ENCODE assay signal across 10 cellular contexts in the genomic region with DNA sequence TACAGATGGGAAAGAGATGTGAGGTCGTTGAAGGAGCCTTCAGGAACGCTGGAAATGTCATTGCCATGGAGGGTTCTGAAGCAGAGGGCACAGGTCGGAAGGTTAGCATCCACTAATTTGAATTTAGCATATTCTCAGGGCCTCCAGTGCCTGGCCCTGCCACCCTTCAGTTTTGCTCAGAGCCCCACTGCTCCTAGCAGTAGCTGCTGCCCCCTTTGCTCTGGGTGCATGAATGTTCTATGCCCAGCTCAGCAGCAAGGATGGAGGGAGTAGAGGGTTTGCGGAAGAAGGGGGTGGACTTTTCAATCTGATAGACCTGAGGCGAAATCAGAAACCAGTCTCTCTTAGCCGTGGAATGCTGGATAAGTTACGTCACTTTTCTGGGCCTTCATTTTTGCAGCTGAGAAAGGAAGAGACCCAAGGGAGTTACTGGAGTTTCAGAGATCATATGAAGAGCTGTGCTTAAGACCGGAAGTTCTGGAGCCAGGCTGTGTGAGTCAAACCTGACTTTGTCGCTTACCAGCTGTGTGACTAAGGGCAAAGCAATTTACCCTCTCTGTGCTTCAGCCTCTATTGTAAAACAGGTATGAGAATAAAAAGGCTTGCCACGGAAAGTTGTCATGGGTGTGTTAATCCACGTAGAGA.
DNase-seq lines count a peak whose midpoint lies in the region; ATAC-seq and TF ChIP-seq lines count a peak whose summit lies in the region.
"Had no signal": no experiment of that assay in that cellular context is flagged by ENCODE, and none has a peak within 500 bp of the region (broad histone marks: within the 10 kb centered on the region; RNA-seq: fewer than 3 reads in every experiment).

No MANE protein-coding gene starts in this region.

- H3K4me1 Mint-ChIP-seq in stimulated activated naive B cell treated with anti-CD40 and anti-IgM and Interleukin-4, amounts not matched to agents 10 μg/mL and 1 μg/mL and 100 μg/mL, for 72 hours: no peaks in the 10 kb centered on the region

- DNase-seq in AG08395 (ENCODE audit: low spot score) (peak; percentile 94), brain pericyte (ENCODE audit: low read depth, low spot score) (peak; percentile 60), kidney glomerular epithelial cell (lab: John Stamatoyannopoulos, UW) (peak; percentile 92), HEK293T (ENCODE audit: extremely low spot score) (no peak)
- no peak for DNase-seq in stimulated activated naive B cell treated with anti-CD40 and anti-IgM and Interleukin-4, amounts not matched to agents 10 μg/mL and 1 μg/mL and 100 μg/mL, for 72 hours
- DNase-seq in activated CD4-positive, CD25-positive, alpha-beta regulatory T cell treated with anti-CD3 and anti-CD28 coated beads, Interleukin-2, amount 50 U/mL, for 72 hours: no peak
- DNase-seq: DND-41, NCI-H187 treated with DMSO at 0.1 percent for 48 hours had no signal

- no peaks in the 10 kb centered on the region for H3K9me3 Mint-ChIP-seq in stimulated activated naive B cell treated with anti-CD40 and anti-IgM and Interleukin-4, amounts not matched to agents 10 μg/mL and 1 μg/mL and 100 μg/mL, for 72 hours

- no peaks in the 10 kb centered on the region for H3K36me3 Mint-ChIP-seq in stimulated activated naive B cell treated with anti-CD40 and anti-IgM and Interleukin-4, amounts not matched to agents 10 μg/mL and 1 μg/mL and 100 μg/mL, for 72 hours

- POLR2A ChIA-PET in HEK293T (lab: Yijun Ruan, JAX): no interaction called here

- no peaks in the 10 kb centered on the region for H3K27me3 Mint-ChIP-seq in stimulated activated naive B cell treated with anti-CD40 and anti-IgM and Interleukin-4, amounts not matched to agents 10 μg/mL and 1 μg/mL and 100 μg/mL, for 72 hours

- ATAC-seq in HG03469 (IDR thresholded peaks at IDR 0.05; ENCODE audit: unreplicated experiment) (peak; percentile 40), GM18909 (IDR thresholded peaks at IDR 0.05; ENCODE audit: poor library complexity, unreplicated experiment) (no peak)
- no peak for ATAC-seq in stimulated activated naive B cell treated with anti-CD40 and anti-IgM and Interleukin-4, amounts not matched to agents 10 μg/mL and 1 μg/mL and 100 μg/mL, for 72 hours (replicated peaks)

- H3K27ac Mint-ChIP-seq in stimulated activated naive B cell treated with anti-CD40 and anti-IgM and Interleukin-4, amounts not matched to agents 10 μg/mL and 1 μg/mL and 100 μg/mL, for 72 hours: no peak overlapping the region

- CTCF ChIA-PET in HEK293T (lab: Yijun Ruan, JAX): no interaction called here

- H3K4me3 Mint-ChIP-seq in stimulated activated naive B cell treated with anti-CD40 and anti-IgM and Interleukin-4, amounts not matched to agents 10 μg/mL and 1 μg/mL and 100 μg/mL, for 72 hours: no peak overlapping the region

TF ChIP-seq in HEK293T, 16 proteins besides CTCF, POLR2A, EP300 and RAD21:
- no peak for TF ChIP-seq ZNF384 (IDR thresholded peaks at IDR 0.05)
- no peak for TF ChIP-seq SP1 (IDR thresholded peaks at IDR 0.05)
- no peak for TF ChIP-seq TARDBP (IDR thresholded peaks at IDR 0.05)

Comparison
In these comparisons a context has a peak if more than half of its experiments do, and no peak if none do; other contexts are left out.
1. DNase-seq: peak in AG08395 (single experiment), brain pericyte (single experiment) and kidney glomerular epithelial cell (single experiment); none in HEK293T (single experiment), stimulated activated naive B cell treated with anti-CD40 and anti-IgM and Interleukin-4, amounts not matched to agents 10 μg/mL and 1 μg/mL and 100 μg/mL, for 72 hours (single experiment) and activated CD4-positive, CD25-positive, alpha-beta regulatory T cell treated with anti-CD3 and anti-CD28 coated beads, Interleukin-2, amount 50 U/mL, for 72 hours (single experiment).